19 cellular contexts compared by ENCODE assay signal in the genomic region with DNA sequence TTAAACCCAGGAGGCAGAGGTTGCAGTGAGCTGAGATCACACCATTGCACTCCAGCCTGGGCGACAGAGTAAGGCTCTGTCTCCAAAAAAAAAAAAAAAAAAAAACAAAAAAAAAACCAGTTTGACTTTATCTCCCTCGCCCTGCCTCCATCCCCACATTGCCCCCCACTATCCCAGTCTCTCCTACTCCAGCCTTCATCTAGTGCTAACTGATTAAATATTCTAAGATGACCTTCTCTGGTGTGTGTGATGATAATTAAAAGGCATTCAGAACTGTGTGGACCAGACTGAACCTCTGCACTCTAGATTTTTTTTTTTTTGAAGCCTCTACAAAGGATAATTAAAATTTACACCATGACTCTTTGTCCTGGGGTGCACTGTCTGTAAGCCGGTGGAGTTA. TPM values are rescaled to one million over a fixed set of nuclear protein-coding genes. Genes with fewer than 3 reads are reported as not detected.
DNase-seq lines count a peak whose midpoint lies in the region; ATAC-seq, FAIRE-seq and TF ChIP-seq lines count a peak whose summit lies in the region.
"Had no signal": no experiment of that assay in that cellular context is flagged by ENCODE, and none has a peak within 500 bp of the region (broad histone marks: within the 10 kb centered on the region; RNA-seq: fewer than 3 reads in every experiment).

No MANE protein-coding gene starts in this region.

- no peak for FAIRE-seq in K562 (lab: Jason Lieb, UNC)
- FAIRE-seq: A204.1, D721Med had no signal

- H3K4me1 Mint-ChIP-seq in glutamatergic neuron (ENCODE audit: low read depth, unreplicated experiment) = peaks cover 17% of the 10 kb centered on the region
- no peaks in the 10 kb centered on the region for H3K4me1 Mint-ChIP-seq in activated CD8-positive, alpha-beta memory T cell treated with anti-CD3 and anti-CD28 coated beads, Interleukin-2, amount 10 ng/mL, durations not matched to agents 7 days and 5 days
- H3K4me1 Mint-ChIP-seq: CD4-positive, alpha-beta memory T cell had no signal

- TF ChIP-seq EP300 in K562 (IDR thresholded peaks at IDR 0.05; ENCODE audit: low read length) = no peak

- H2AFZ ChIP-seq in HCT116 (ENCODE audit: low read depth, low read length, poor library complexity, severe bottlenecking) (no peak overlapping the region), K562 (ENCODE audit: low read depth, low read length) (no peak overlapping the region), neuronal stem cell (ENCODE audit: low read length) (no peak overlapping the region)

- ATAC-seq in HCT116 (no peak; the same call in 1 of the 2 replicates), K562 (no peak; the same call in 2 of the 3 replicates)
- no peak for ATAC-seq in activated CD8-positive, alpha-beta memory T cell treated with anti-CD3 and anti-CD28 coated beads, Interleukin-2, amount 10 ng/mL, durations not matched to agents 7 days and 5 days

- BruUV-seq in HCT116 (replicated peaks; lab: Mats Ljungman, UMichigan) (no TSS peak), K562 (replicated peaks; lab: Mats Ljungman, UMichigan) (no TSS peak)

- no peak overlapping the region for H4K8ac ChIP-seq in neuronal stem cell (ENCODE audit: low read depth, low read length)

- H3K18ac ChIP-seq in neuronal stem cell (ENCODE audit: low read length) = no peak overlapping the region

- H3K27me3 Mint-ChIP-seq in glutamatergic neuron (ENCODE audit: unreplicated experiment) = peaks cover 10% of the 10 kb centered on the region
- peaks cover 18% of the 10 kb centered on the region for H3K27me3 Mint-ChIP-seq in activated CD8-positive, alpha-beta memory T cell treated with anti-CD3 and anti-CD28 coated beads, Interleukin-2, amount 10 ng/mL, durations not matched to agents 7 days and 5 days

- intact Hi-C loops in HCT116 (cut with micrococcal nuclease) = no loop called here
- intact Hi-C loops in K562 (cut with micrococcal nuclease) = no loop called here

- no peaks in the 10 kb centered on the region for H3K9me3 ChIP-seq in ES-I3 (ENCODE audit: control insufficient read depth, insufficient read depth, low read length)
- no peaks in the 10 kb centered on the region for H3K9me3 ChIP-seq in HCT116 (ENCODE audit: control insufficient read depth in 1 of 2, insufficient read depth in 1 of 2, low read depth in 1 of 2, low read length in 2 of 2)
- no peaks in the 10 kb centered on the region for H3K9me3 ChIP-seq in K562 (replicated peaks; ENCODE audit: control insufficient read depth, insufficient read depth, low read depth, low read length)
- H3K9me3 ChIP-seq in WERI-Rb-1 (ENCODE audit: severe bottlenecking) = no peaks in the 10 kb centered on the region
- H3K9me3 ChIP-seq in neuronal stem cell (replicated peaks in 1 of 2; ENCODE audit: control insufficient read depth in 2 of 2, insufficient read depth in 1 of 2, low read depth in 1 of 2, low read length in 2 of 2) = no peaks in the 10 kb centered on the region
- H3K9me3 ChIP-seq: BE2C, HAP-1 had no signal

- H2BK15ac ChIP-seq in neuronal stem cell (ENCODE audit: low read length) = no peak overlapping the region

- H3K27ac Mint-ChIP-seq in glutamatergic neuron (ENCODE audit: unreplicated experiment) = peak overlapping the region; percentile 81
- no peak overlapping the region for H3K27ac Mint-ChIP-seq in activated CD8-positive, alpha-beta memory T cell treated with anti-CD3 and anti-CD28 coated beads, Interleukin-2, amount 10 ng/mL, durations not matched to agents 7 days and 5 days

- CTCF ChIA-PET in HCT116 (lab: Charles Lee) (no interaction called here), K562 (lab: Yijun Ruan, JAX; ENCODE audit: low intra/inter-chr PET ratio) (no interaction called here)
- CTCF ChIA-PET in activated CD8-positive, alpha-beta memory T cell treated with anti-CD3 and anti-CD28 coated beads, Interleukin-2, amount 10 ng/mL, durations not matched to agents 7 days and 5 days (lab: Charles Lee) = interaction anchor here (0.6 to 1.7 kb wide), 2 partner anchors 18 to 58 kb away, joined by 4 to 8 read pairs; no protein-coding TSS in a partner anchor

- no peaks in the 10 kb centered on the region for H3K36me3 Mint-ChIP-seq in glutamatergic neuron (ENCODE audit: unreplicated experiment)
- H3K36me3 Mint-ChIP-seq in activated CD8-positive, alpha-beta memory T cell treated with anti-CD3 and anti-CD28 coated beads, Interleukin-2, amount 10 ng/mL, durations not matched to agents 7 days and 5 days = peaks cover 6% of the 10 kb centered on the region

- H3K36me3 ChIP-seq in ES-I3 (ENCODE audit: insufficient read depth, low read length) (peaks cover 12% of the 10 kb centered on the region), HCT116 (ENCODE audit: control insufficient read depth in 1 of 2, insufficient read depth in 2 of 2, low read length in 2 of 2) (peaks cover 18 to 27% of the 10 kb centered on the region in 2 experiments), K562 (ENCODE audit: control insufficient read depth, insufficient read depth, low read length) (peaks cover 42% of the 10 kb centered on the region; the same call in 2 of the 3 replicates), WERI-Rb-1 (peaks cover 43% of the 10 kb centered on the region), neuronal stem cell (replicated peaks in 1 of 2; ENCODE audit: control insufficient read depth in 2 of 2, insufficient read depth in 2 of 2, low read length in 2 of 2) (peaks cover 25 to 38% of the 10 kb centered on the region in 2 donors)

- H2BK12ac ChIP-seq in neuronal stem cell (ENCODE audit: low read length) = no peak overlapping the region

- no peak for TF ChIP-seq POLR2A in HCT116 (IDR thresholded peaks at IDR 0.05; ENCODE audit: borderline replicate concordance, extremely low read depth, insufficient read depth, insufficient read length)
- TF ChIP-seq POLR2A in K562 (conservative IDR thresholded peaks at IDR 0.05) = 0 out of 2 replicates have a peak, but pooled peaks have one; percentile 0

- H3K4me3 Mint-ChIP-seq in glutamatergic neuron (ENCODE audit: unreplicated experiment) = no peak overlapping the region
- no peak overlapping the region for H3K4me3 Mint-ChIP-seq in activated CD8-positive, alpha-beta memory T cell treated with anti-CD3 and anti-CD28 coated beads, Interleukin-2, amount 10 ng/mL, durations not matched to agents 7 days and 5 days
- H3K4me3 Mint-ChIP-seq: CD4-positive, alpha-beta memory T cell had no signal

- DNase-seq in HCT116 (ENCODE audit: low read depth, low spot score) = no peak
- DNase-seq in K562 (ENCODE audit: extremely low read depth in 1 of 4, low spot score in 3 of 4) = no peak
- no peak for DNase-seq in glutamatergic neuron
- DNase-seq in WERI-Rb-1 = no peak
- no peak for DNase-seq in neuronal stem cell (ENCODE audit: low spot score)
- DNase-seq in activated CD8-positive, alpha-beta memory T cell treated with anti-CD3 and anti-CD28 coated beads, Interleukin-2, amount 10 ng/mL, durations not matched to agents 7 days and 5 days = no peak
- DNase-seq in AG20443 (ENCODE audit: low spot score) = no peak
- DNase-seq: BE2C; CD4-positive, alpha-beta memory T cell; COR-L47; DMS153; GOT3; KBM-7 had no signal

- H3K9me3 Mint-ChIP-seq in glutamatergic neuron (ENCODE audit: unreplicated experiment) = peaks cover 6% of the 10 kb centered on the region
- H3K9me3 Mint-ChIP-seq in activated CD8-positive, alpha-beta memory T cell treated with anti-CD3 and anti-CD28 coated beads, Interleukin-2, amount 10 ng/mL, durations not matched to agents 7 days and 5 days (ENCODE audit: low read depth) = no peaks in the 10 kb centered on the region
- H3K9me3 Mint-ChIP-seq: CD4-positive, alpha-beta memory T cell had no signal

- 53% methylated on average over 2 of the region's 3 CpGs for WGBS in K562 (ENCODE audit: insufficient coverage, low coverage, missing lambda C conversion rate)
- no CpG with 5 or more reads among the region's 3 CpGs for WGBS in neuronal stem cell (ENCODE audit: extremely low coverage in 2 of 2, insufficient read length in 2 of 2, insufficient replicate concordance in 1 of 2), 2 donors

- H3K79me2 ChIP-seq in HCT116 (ENCODE audit: insufficient read depth, low read length) (peaks cover 4% of the 10 kb centered on the region; the same call in 1 of the 2 replicates), K562 (ENCODE audit: control insufficient read depth, insufficient read depth, low read length) (no peaks in the 10 kb centered on the region)

- H2BK5ac ChIP-seq in neuronal stem cell (ENCODE audit: low read length) = no peak overlapping the region

- TF ChIP-seq CTCF in HCT116 (IDR thresholded peaks at IDR 0.05 in 2 of 3, conservative IDR thresholded peaks at IDR 0.05 in 1 of 3; ENCODE audit: borderline replicate concordance in 1 of 3, insufficient read depth in 1 of 3, low read depth in 2 of 3, low read length in 2 of 3) (no peak), K562 (IDR thresholded peaks at IDR 0.05 in 2 of 3, conservative IDR thresholded peaks at IDR 0.05 in 1 of 3; ENCODE audit: insufficient read depth in 2 of 3, low read depth in 1 of 3, low read length in 3 of 3) (no peak), glutamatergic neuron (IDR thresholded peaks at IDR 0.05; ENCODE audit: partially characterized antibody, unreplicated experiment) (no peak), WERI-Rb-1 (IDR thresholded peaks at IDR 0.05; ENCODE audit: low read depth, low read length) (no peak)

- H4K91ac ChIP-seq in neuronal stem cell (ENCODE audit: low read depth, low read length, poor library complexity) = no peak overlapping the region

- H3K27ac ChIP-seq in HCT116 (ENCODE audit: low read depth, low read length) (no peak overlapping the region), K562 (ENCODE audit: extremely low read depth, low read depth, low read length) (no peak overlapping the region), WERI-Rb-1 (no peak overlapping the region), neuronal stem cell (replicated peaks; ENCODE audit: low read length) (no peak overlapping the region)
- H3K27ac ChIP-seq: C4-2B, HL-60 had no signal

- peaks cover 1% of the 10 kb centered on the region for H3K79me1 ChIP-seq in neuronal stem cell (ENCODE audit: low read depth, low read length)

- H3K14ac ChIP-seq in neuronal stem cell (ENCODE audit: low read length) = no peak overlapping the region

- no peak overlapping the region for H2BK120ac ChIP-seq in neuronal stem cell (ENCODE audit: low read depth, low read length)

- in situ Hi-C loops in K562 (cut with MboI) = no loop called here

- no peak overlapping the region for H3K23ac ChIP-seq in neuronal stem cell (ENCODE audit: low read depth, low read length, poor library complexity)

- H2AK5ac ChIP-seq in neuronal stem cell (ENCODE audit: low read depth, low read length) = no peak overlapping the region

- H3K9ac ChIP-seq in ES-I3 (ENCODE audit: low read depth, low read length) (peak overlapping the region; percentile 11; the same call in 1 of the 2 replicates), HCT116 (ENCODE audit: low read length) (no peak overlapping the region), K562 (ENCODE audit: insufficient read depth in 1 of 2, low read depth in 2 of 2, low read length in 2 of 2) (no peak overlapping the region), neuronal stem cell (ENCODE audit: low read depth, low read length, poor library complexity) (no peak overlapping the region)

- H3K4me2 ChIP-seq in HCT116 (ENCODE audit: low read length) (peak overlapping the region; percentile 7; the same call in 1 of the 2 replicates), K562 (ENCODE audit: insufficient read depth, low read length) (no peak overlapping the region), neuronal stem cell (ENCODE audit: insufficient read depth, low read length, poor library complexity, severe bottlenecking) (no peak overlapping the region)

- H3K9me1 ChIP-seq in K562 (ENCODE audit: control insufficient read depth, insufficient read depth, low read length) = no peaks in the 10 kb centered on the region

- no peaks in the 10 kb centered on the region for H4K20me1 ChIP-seq in HCT116 (ENCODE audit: insufficient read depth)
- no peaks in the 10 kb centered on the region for H4K20me1 ChIP-seq in K562 (replicated peaks; ENCODE audit: control insufficient read depth, insufficient read depth, low read length)

- POLR2A ChIA-PET in HCT116 (lab: Charles Lee) = no interaction called here
- POLR2A ChIA-PET in K562 (lab: Yijun Ruan, JAX) = interaction anchor here (0.6 to 1.2 kb wide), 4 partner anchors 9 to 57 kb away, joined by 3 to 6 read pairs (median 3); a partner anchor contains a TSS

- RAD21 ChIA-PET in HCT116 (lab: Charles Lee; ENCODE audit: low non-redundant PET in 1 of 2, low total read pairs in 2 of 2, uncharacterized antibody in 2 of 2, unreplicated experiment in 2 of 2) = interaction anchor here in 1 of 2 experiments (0.7 kb wide), 1 partner anchor 95 kb away, joined by 3 read pairs; no protein-coding TSS in a partner anchor

- H3K4me3 ChIP-seq in HCT116 (replicated peaks in 1 of 2; ENCODE audit: low read depth in 1 of 2, low read length in 2 of 2) = no peak overlapping the region
- H3K4me3 ChIP-seq in K562 = no peak overlapping the region
- no peak overlapping the region for H3K4me3 ChIP-seq in WERI-Rb-1 (ENCODE audit: low read depth, low read length)
- H3K4me3 ChIP-seq in neuronal stem cell (ENCODE audit: low read length in 2 of 2) = no peak overlapping the region
- H3K4me3 ChIP-seq: HAP-1 had no signal

- H3K27me3 ChIP-seq in HCT116 (ENCODE audit: insufficient read depth, low read length) = no peaks in the 10 kb centered on the region
- no peaks in the 10 kb centered on the region for H3K27me3 ChIP-seq in K562 (ENCODE audit: control insufficient read depth in 2 of 2, insufficient read depth in 2 of 2, low read length in 2 of 2)
- no peaks in the 10 kb centered on the region for H3K27me3 ChIP-seq in WERI-Rb-1 (ENCODE audit: insufficient read depth, low read depth, severe bottlenecking)
- H3K27me3 ChIP-seq in neuronal stem cell (ENCODE audit: control insufficient read depth in 3 of 3, insufficient read depth in 3 of 3, low read depth in 1 of 3, low read length in 3 of 3) = no peaks in the 10 kb centered on the region
- H3K27me3 ChIP-seq: BE2C had no signal

- no peaks in the 10 kb centered on the region for H3K9me2 ChIP-seq in HCT116 (ENCODE audit: insufficient read depth)

- H3K4me1 ChIP-seq in ES-I3 (ENCODE audit: insufficient read depth, low read length) (peaks cover 8% of the 10 kb centered on the region; the same call in 1 of the 2 replicates), HCT116 (ENCODE audit: control insufficient read depth in 1 of 2, insufficient read depth in 2 of 2, low read length in 2 of 2) (peaks cover 0 to 7% of the 10 kb centered on the region in 2 experiments; a peak in 2 of 4 replicates), K562 (replicated peaks in 1 of 2; ENCODE audit: control insufficient read depth in 2 of 2, insufficient read depth in 2 of 2, low read length in 2 of 2) (peaks cover 0 to 6% of the 10 kb centered on the region in 2 experiments; a peak in 2 of 5 replicates), neuronal stem cell (ENCODE audit: control insufficient read depth in 2 of 2, insufficient read depth in 1 of 2, low read depth in 1 of 2, low read length in 2 of 2) (no peaks in the 10 kb centered on the region)

- TF ChIP-seq RAD21 in HCT116 (IDR thresholded peaks at IDR 0.05; ENCODE audit: low read depth) (no peak), K562 (CRISPR knock-in tag; conservative IDR thresholded peaks at IDR 0.05 in 1 of 2, IDR thresholded peaks at IDR 0.05 in 1 of 2) (no peak)

- H3K4ac ChIP-seq in neuronal stem cell (ENCODE audit: low read length) = no peak overlapping the region

RNA-seq across cellular contexts. Expression of a gene that starts 6.0 kb away (rescaled TPM):
- 0.17 TPM for total RNA-seq in HCT116 (2021; ENCODE audit: unreplicated experiment)
- 0.03 and 0.07 TPM in 2 replicates for polyA plus RNA-seq in HCT116 (2012)
- total RNA-seq in K562 (2011; cell fraction: chromatin; rRNA removed; ENCODE audit: low replicate concordance) = 0.56 and 1.8 TPM in 2 replicates
- total RNA-seq in K562 (2011; cell fraction: nucleolus; rRNA removed) = 2.0 and 2.5 TPM in 2 replicates
- total RNA-seq in K562 (2011; cell fraction: nucleoplasm; rRNA removed) = 2.1 TPM in 2 replicates
- 5.4 and 5.5 TPM in 2 replicates for total RNA-seq in K562 (2014; rRNA removed)
- total RNA-seq in K562 (2014; rRNA removed; fragmentation: Illumina TruSeq; extraction: Trizol) = 1.1 TPM in 2 replicates
- total RNA-seq in K562 (2015; rRNA removed; fragmentation: Illumina TruSeq; extraction: Trizol) = 0.80 and 1.1 TPM in 2 replicates
- 2.5 and 3.4 TPM in 2 replicates for total RNA-seq in K562 (2021)
- 2.1 and 2.5 TPM in 2 replicates for polyA plus RNA-seq in K562 (2011; rRNA removed)
- polyA plus RNA-seq in K562 (2011; cell fraction: cytosol; rRNA removed) = 3.2 and 6.3 TPM in 2 replicates
- polyA plus RNA-seq in K562 (2011; cell fraction: nucleus; rRNA removed) = 2.0 TPM in 2 replicates
- 1.3 and 2.0 TPM in 2 replicates for polyA plus RNA-seq in K562 (2012)
- polyA plus RNA-seq in K562 (2014; fragmentation: Illumina TruSeq; extraction: Trizol) = 0.53 and 0.92 TPM in 2 replicates
- polyA plus RNA-seq in K562 (2014; fragmentation: Nextera tagmentation; extraction: Ambion mirVana) = 1 to 10 TPM in 1 of 2 experiments, under 1 TPM in 1; 0.92 to 1.2 TPM
- polyA plus RNA-seq in K562 (2014; rRNA removed) = 5.2 and 6.3 TPM in 2 replicates
- polyA minus RNA-seq in K562 (2011; rRNA and poly(A)+ RNA removed) = 0.39 and 0.63 TPM in 2 replicates
- 0.86 and 1.1 TPM in 2 replicates for polyA minus RNA-seq in K562 (2011; cell fraction: cytosol; rRNA and poly(A)+ RNA removed)
- 0.94 and 1.4 TPM in 2 replicates for polyA minus RNA-seq in K562 (2011; cell fraction: nucleus; rRNA and poly(A)+ RNA removed)
- total RNA-seq in glutamatergic neuron (ENCODE audit: unreplicated experiment) = 788 TPM
- 4.0 TPM for polyA plus RNA-seq in neuronal stem cell (2013, experiment 1 of 2)
- 4.0 TPM for polyA plus RNA-seq in neuronal stem cell (2013, experiment 2 of 2)
- under 1 TPM; 0.26 to 0.98 TPM for total RNA-seq in activated CD8-positive, alpha-beta memory T cell treated with anti-CD3 and anti-CD28 coated beads, Interleukin-2, amount 10 ng/mL, durations not matched to agents 7 days and 5 days

RNA-seq across cellular contexts. Expression of a gene that starts 12.2 kb away (rescaled TPM):
- 111 TPM for total RNA-seq in HCT116 (2021; ENCODE audit: unreplicated experiment)
- polyA plus RNA-seq in HCT116 (2012) = 97.4 and 117 TPM in 2 replicates
- 133 and 241 TPM in 2 replicates for total RNA-seq in K562 (2011; cell fraction: chromatin; rRNA removed; ENCODE audit: low replicate concordance)
- 181 and 193 TPM in 2 replicates for total RNA-seq in K562 (2011; cell fraction: nucleolus; rRNA removed)
- 161 and 168 TPM in 2 replicates for total RNA-seq in K562 (2011; cell fraction: nucleoplasm; rRNA removed)
- 221 and 239 TPM in 2 replicates for total RNA-seq in K562 (2014; rRNA removed)
- total RNA-seq in K562 (2014; rRNA removed; fragmentation: Illumina TruSeq; extraction: Trizol) = 81.4 and 94.9 TPM in 2 replicates
- 145 and 148 TPM in 2 replicates for total RNA-seq in K562 (2015; rRNA removed; fragmentation: Illumina TruSeq; extraction: Trizol)
- total RNA-seq in K562 (2021) = 214 and 221 TPM in 2 replicates
- 166 and 170 TPM in 2 replicates for polyA plus RNA-seq in K562 (2011; rRNA removed)
- polyA plus RNA-seq in K562 (2011; cell fraction: cytosol; rRNA removed) = 245 and 333 TPM in 2 replicates
- polyA plus RNA-seq in K562 (2011; cell fraction: nucleus; rRNA removed) = 158 and 195 TPM in 2 replicates
- 135 and 190 TPM in 2 replicates for polyA plus RNA-seq in K562 (2012)
- polyA plus RNA-seq in K562 (2014; fragmentation: Illumina TruSeq; extraction: Trizol) = 157 and 181 TPM in 2 replicates
- polyA plus RNA-seq in K562 (2014; fragmentation: Nextera tagmentation; extraction: Ambion mirVana) = 10 to 100 TPM; 28.3 to 55.4 TPM
- polyA plus RNA-seq in K562 (2014; rRNA removed) = 221 and 228 TPM in 2 replicates
- 114 and 139 TPM in 2 replicates for polyA minus RNA-seq in K562 (2011; rRNA and poly(A)+ RNA removed)
- polyA minus RNA-seq in K562 (2011; cell fraction: cytosol; rRNA and poly(A)+ RNA removed) = 106 and 111 TPM in 2 replicates
- 45.2 and 70.6 TPM in 2 replicates for polyA minus RNA-seq in K562 (2011; cell fraction: nucleus; rRNA and poly(A)+ RNA removed)
- 256 TPM for total RNA-seq in glutamatergic neuron (ENCODE audit: unreplicated experiment)
- 67.0 TPM for polyA plus RNA-seq in neuronal stem cell (2013, experiment 1 of 2)
- polyA plus RNA-seq in neuronal stem cell (2013, experiment 2 of 2) = 62.8 TPM
- total RNA-seq in activated CD8-positive, alpha-beta memory T cell treated with anti-CD3 and anti-CD28 coated beads, Interleukin-2, amount 10 ng/mL, durations not matched to agents 7 days and 5 days = 10 to 100 TPM; 59.6 to 83.9 TPM

RNA-seq across cellular contexts. Expression of a gene that starts 22.2 kb away (rescaled TPM):
- total RNA-seq in HCT116 (2021; ENCODE audit: unreplicated experiment) = not detected
- polyA plus RNA-seq in HCT116 (2012) = not detected in 2 replicates
- total RNA-seq in K562 (2011; cell fraction: chromatin; rRNA removed; ENCODE audit: low replicate concordance) = 0.25 TPM in 1 of 2 replicates, not detected in the other
- total RNA-seq in K562 (2011; cell fraction: nucleolus; rRNA removed) = 0.50 TPM in 1 of 2 replicates, not detected in the other
- total RNA-seq in K562 (2011; cell fraction: nucleoplasm; rRNA removed) = 0.84 and 0.95 TPM in 2 replicates
- total RNA-seq in K562 (2014; rRNA removed) = not detected in 2 replicates
- not detected in 2 replicates for total RNA-seq in K562 (2014; rRNA removed; fragmentation: Illumina TruSeq; extraction: Trizol)
- not detected in 2 replicates for total RNA-seq in K562 (2015; rRNA removed; fragmentation: Illumina TruSeq; extraction: Trizol)
- 0.09 and 0.20 TPM in 2 replicates for total RNA-seq in K562 (2021)
- 0.15 TPM in 1 of 2 replicates, not detected in the other for polyA plus RNA-seq in K562 (2011; rRNA removed)
- polyA plus RNA-seq in K562 (2011; cell fraction: cytosol; rRNA removed) = 0.03 TPM in 1 of 2 replicates, not detected in the other
- 0.10 and 0.18 TPM in 2 replicates for polyA plus RNA-seq in K562 (2011; cell fraction: nucleus; rRNA removed)
- polyA plus RNA-seq in K562 (2012) = 0.06 and 0.26 TPM in 2 replicates
- 0.08 and 0.09 TPM in 2 replicates for polyA plus RNA-seq in K562 (2014; fragmentation: Illumina TruSeq; extraction: Trizol)
- under 1 TPM; 0.04 to 0.06 TPM for polyA plus RNA-seq in K562 (2014; fragmentation: Nextera tagmentation; extraction: Ambion mirVana)
- polyA plus RNA-seq in K562 (2014; rRNA removed) = 0.05 TPM in 1 of 2 replicates, not detected in the other
- not detected in 2 replicates for polyA minus RNA-seq in K562 (2011; rRNA and poly(A)+ RNA removed)
- polyA minus RNA-seq in K562 (2011; cell fraction: cytosol; rRNA and poly(A)+ RNA removed) = not detected in 2 replicates
- polyA minus RNA-seq in K562 (2011; cell fraction: nucleus; rRNA and poly(A)+ RNA removed) = not detected in 2 replicates
- 9.9 TPM for total RNA-seq in glutamatergic neuron (ENCODE audit: unreplicated experiment)
- polyA plus RNA-seq in neuronal stem cell (2013, experiment 1 of 2) = 4.2 TPM
- polyA plus RNA-seq in neuronal stem cell (2013, experiment 2 of 2) = 4.3 TPM
- not detected for total RNA-seq in activated CD8-positive, alpha-beta memory T cell treated with anti-CD3 and anti-CD28 coated beads, Interleukin-2, amount 10 ng/mL, durations not matched to agents 7 days and 5 days
- total RNA-seq: CD4-positive, alpha-beta memory T cell had no signal
- polyA plus RNA-seq: CD4-positive, alpha-beta memory T cell had no signal

RNA-seq across cellular contexts. Expression of a gene that starts 39.9 kb away (rescaled TPM):
- total RNA-seq in HCT116 (2021; ENCODE audit: unreplicated experiment) = 1.2 TPM
- 0.42 and 0.91 TPM in 2 replicates for polyA plus RNA-seq in HCT116 (2012)
- 8.1 and 8.9 TPM in 2 replicates for total RNA-seq in K562 (2011; cell fraction: chromatin; rRNA removed; ENCODE audit: low replicate concordance)
- total RNA-seq in K562 (2011; cell fraction: nucleolus; rRNA removed) = 10.8 and 12.5 TPM in 2 replicates
- total RNA-seq in K562 (2011; cell fraction: nucleoplasm; rRNA removed) = 11.3 and 14.6 TPM in 2 replicates
- total RNA-seq in K562 (2014; rRNA removed) = 4.8 and 5.1 TPM in 2 replicates
- 3.9 and 4.8 TPM in 2 replicates for total RNA-seq in K562 (2014; rRNA removed; fragmentation: Illumina TruSeq; extraction: Trizol)
- 2.9 and 3.5 TPM in 2 replicates for total RNA-seq in K562 (2015; rRNA removed; fragmentation: Illumina TruSeq; extraction: Trizol)
- total RNA-seq in K562 (2021) = 3.9 and 4.2 TPM in 2 replicates
- 7.9 and 9.3 TPM in 2 replicates for polyA plus RNA-seq in K562 (2011; rRNA removed)
- 5.2 and 12.3 TPM in 2 replicates for polyA plus RNA-seq in K562 (2011; cell fraction: cytosol; rRNA removed)
- 7.6 and 8.6 TPM in 2 replicates for polyA plus RNA-seq in K562 (2011; cell fraction: nucleus; rRNA removed)
- polyA plus RNA-seq in K562 (2012) = 5.4 and 9.1 TPM in 2 replicates
- polyA plus RNA-seq in K562 (2014; fragmentation: Illumina TruSeq; extraction: Trizol) = 2.0 and 2.8 TPM in 2 replicates
- 1 to 10 TPM; 4.9 to 5.4 TPM for polyA plus RNA-seq in K562 (2014; fragmentation: Nextera tagmentation; extraction: Ambion mirVana)
- 8.8 and 9.8 TPM in 2 replicates for polyA plus RNA-seq in K562 (2014; rRNA removed)
- 2.8 and 3.4 TPM in 2 replicates for polyA minus RNA-seq in K562 (2011; rRNA and poly(A)+ RNA removed)
- polyA minus RNA-seq in K562 (2011; cell fraction: cytosol; rRNA and poly(A)+ RNA removed) = 1.0 and 2.1 TPM in 2 replicates
- 4.4 and 8.7 TPM in 2 replicates for polyA minus RNA-seq in K562 (2011; cell fraction: nucleus; rRNA and poly(A)+ RNA removed)
- total RNA-seq in glutamatergic neuron (ENCODE audit: unreplicated experiment) = 7.6 TPM
- polyA plus RNA-seq in neuronal stem cell (2013, experiment 1 of 2) = 9.6 TPM
- 10.4 TPM for polyA plus RNA-seq in neuronal stem cell (2013, experiment 2 of 2)
- total RNA-seq in activated CD8-positive, alpha-beta memory T cell treated with anti-CD3 and anti-CD28 coated beads, Interleukin-2, amount 10 ng/mL, durations not matched to agents 7 days and 5 days = 1 to 10 TPM; 4.7 to 7.4 TPM

RNA-seq across cellular contexts. Expression of a gene that starts 47.2 kb away (rescaled TPM):
- total RNA-seq in HCT116 (2021; ENCODE audit: unreplicated experiment) (11.7 TPM), K562 (2014; rRNA removed) (18.5 and 20.8 TPM in 2 replicates), K562 (2014; rRNA removed; fragmentation: Illumina TruSeq; extraction: Trizol) (10.9 and 11.7 TPM in 2 replicates), K562 (2015; rRNA removed; fragmentation: Illumina TruSeq; extraction: Trizol) (9.9 and 11.3 TPM in 2 replicates), K562 (2021) (13.8 and 14.6 TPM in 2 replicates), glutamatergic neuron (ENCODE audit: unreplicated experiment) (20.2 TPM)
- polyA plus RNA-seq in HCT116 (2012) = 6.2 and 7.0 TPM in 2 replicates
- 3.2 and 4.8 TPM in 2 replicates for total RNA-seq in K562 (2011; cell fraction: chromatin; rRNA removed; ENCODE audit: low replicate concordance)
- total RNA-seq in K562 (2011; cell fraction: nucleolus; rRNA removed) = 4.1 and 4.8 TPM in 2 replicates
- total RNA-seq in K562 (2011; cell fraction: nucleoplasm; rRNA removed) = 4.2 TPM in 2 replicates
- polyA plus RNA-seq in K562 (2011; rRNA removed) (7.3 and 12.4 TPM in 2 replicates), K562 (2014; fragmentation: Illumina TruSeq; extraction: Trizol) (8.2 and 9.6 TPM in 2 replicates), K562 (2014; fragmentation: Nextera tagmentation; extraction: Ambion mirVana) (1 to 10 TPM; 2.5 to 2.7 TPM), K562 (2014; rRNA removed) (18.5 and 23.6 TPM in 2 replicates)
- 4.4 and 10.2 TPM in 2 replicates for polyA plus RNA-seq in K562 (2011; cell fraction: cytosol; rRNA removed)
- polyA plus RNA-seq in K562 (2011; cell fraction: nucleus; rRNA removed) = 4.6 TPM in 2 replicates
- 11.3 and 17.7 TPM in 2 replicates for polyA plus RNA-seq in K562 (2012)
- 3.9 TPM in 2 replicates for polyA minus RNA-seq in K562 (2011; rRNA and poly(A)+ RNA removed)
- 4.0 and 4.4 TPM in 2 replicates for polyA minus RNA-seq in K562 (2011; cell fraction: cytosol; rRNA and poly(A)+ RNA removed)
- polyA minus RNA-seq in K562 (2011; cell fraction: nucleus; rRNA and poly(A)+ RNA removed) = 1.3 and 3.2 TPM in 2 replicates
- 27.4 TPM for polyA plus RNA-seq in neuronal stem cell (2013, experiment 1 of 2)
- polyA plus RNA-seq in neuronal stem cell (2013, experiment 2 of 2) = 28.6 TPM
- 10 to 100 TPM; 15.1 to 16.3 TPM for total RNA-seq in activated CD8-positive, alpha-beta memory T cell treated with anti-CD3 and anti-CD28 coated beads, Interleukin-2, amount 10 ng/mL, durations not matched to agents 7 days and 5 days

Comparison
In these comparisons a context has a peak if more than half of its experiments do, and no peak if none do; other contexts are left out.
1. RNA of a gene that starts 6.0 kb away (total RNA-seq): 788 TPM in glutamatergic neuron (single experiment); 0.56 to 5.5 TPM in K562, 0.26 to 0.98 TPM in activated CD8-positive, alpha-beta memory T cell treated with anti-CD3 and anti-CD28 coated beads, Interleukin-2, amount 10 ng/mL, durations not matched to agents 7 days and 5 days and 0.17 TPM in HCT116 (single experiment); every median in the first group is over 100 times any median in the second.